ENCODE assay signal across 14 cellular contexts in the genomic region with DNA sequence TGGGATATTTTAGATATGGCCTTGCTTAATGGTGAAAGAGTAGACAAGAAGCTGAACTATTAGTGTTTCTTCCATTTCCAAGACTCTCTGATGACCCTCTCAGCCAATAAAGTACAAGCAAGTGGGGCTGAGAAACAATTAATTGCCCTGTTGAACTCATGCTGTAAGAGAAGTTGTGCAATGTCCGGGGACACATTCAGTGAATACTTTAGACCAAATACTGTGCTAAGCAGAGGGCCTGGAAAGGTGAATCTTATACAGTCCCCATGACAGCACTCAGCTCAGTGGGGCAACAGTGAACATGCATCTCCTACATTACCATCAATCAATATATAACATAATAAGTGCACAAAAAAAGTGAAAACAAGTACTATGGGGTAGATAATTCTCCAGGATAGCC. TPM values are rescaled to one million over a fixed set of nuclear protein-coding genes. Genes with fewer than 3 reads are reported as not detected.
"Had no signal": no experiment of that assay in that cellular context is flagged by ENCODE, and none has a peak within 500 bp of the region (broad histone marks: within the 10 kb centered on the region; RNA-seq: fewer than 3 reads in every experiment).

No MANE protein-coding gene starts in this region.

- H3K4me3 ChIP-seq: colonic mucosa, psoas muscle, sigmoid colon, thoracic aorta had no signal

- ATAC-seq: psoas muscle; stimulated activated naive CD8-positive, alpha-beta T cell treated with anti-CD3 and anti-CD28 coated beads, Interleukin-15, amount 100 ng/mL, for 72 hours had no signal

- H3K9me3 ChIP-seq: colonic mucosa, psoas muscle, sigmoid colon, thoracic aorta had no signal

- DNase-seq: activated CD4-positive, alpha-beta memory T cell treated with anti-CD3 and anti-CD28 coated beads for 36 hours; activated CD4-positive, alpha-beta T cell treated with anti-CD3 and anti-CD28 coated beads for 1 hour; activated gamma-delta T cell; activated T-cell treated with anti-CD3 and anti-CD28 coated beads, Interleukin-2, amount 50 U/mL, for 48 hours; anterior cingulate cortex; colonic mucosa; hypothalamus; psoas muscle; sigmoid colon; stimulated activated CD4-positive, alpha-beta T cell treated with anti-CD3 and anti-CD28 coated beads, Interleukin-4, amount 100 ng/mL, for 1 hour; stimulated activated naive CD8-positive, alpha-beta T cell treated with anti-CD3 and anti-CD28 coated beads, Interleukin-15, amount 100 ng/mL, for 72 hours; SW 1271; T-helper 9 cell had no signal

- H3K27me3 ChIP-seq: colonic mucosa, sigmoid colon had no signal

- H3K4me1 ChIP-seq: colonic mucosa, psoas muscle had no signal

- H3K27ac ChIP-seq: colonic mucosa, psoas muscle, sigmoid colon, thoracic aorta had no signal

- H3K36me3 ChIP-seq: colonic mucosa, sigmoid colon, thoracic aorta had no signal

RNA-seq across cellular contexts. Expression of a gene that starts 49.8 kb away (rescaled TPM):
- total RNA-seq: activated CD4-positive, alpha-beta memory T cell treated with anti-CD3 and anti-CD28 coated beads for 36 hours had no signal
